ENCODE assay signal across 18 cellular contexts in the genomic region with DNA sequence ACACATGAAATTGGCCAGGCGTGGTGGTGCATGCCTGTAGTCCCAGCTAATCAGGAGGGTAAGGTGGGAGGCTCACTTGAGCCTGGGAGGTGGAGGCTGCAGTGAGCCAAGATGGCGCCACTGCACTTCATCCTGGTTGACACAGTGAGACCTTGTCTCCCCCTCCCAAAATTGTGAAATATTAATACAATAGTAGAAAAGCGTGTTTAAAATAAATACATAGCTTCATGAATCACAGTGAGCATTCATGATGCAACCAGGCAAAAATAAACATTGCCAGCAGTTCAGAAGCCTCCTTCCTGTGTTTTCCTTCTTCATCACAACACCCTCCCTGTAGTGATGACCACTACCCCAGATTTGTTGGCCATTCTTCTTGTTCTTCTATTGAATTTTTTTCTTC. TPM values are rescaled to one million over a fixed set of nuclear protein-coding genes. Genes with fewer than 3 reads are reported as not detected.
"Had no signal": no experiment of that assay in that cellular context is flagged by ENCODE, and none has a peak within 500 bp of the region (broad histone marks: within the 10 kb centered on the region; RNA-seq: fewer than 3 reads in every experiment).

No MANE protein-coding gene starts in this region.

- H3K27ac ChIP-seq: gastroesophageal sphincter, lower lobe of right lung, upper lobe of left lung had no signal

- ATAC-seq: activated T-cell treated with anti-CD3 and anti-CD28 coated beads, Interleukin-2, amount 50 U/mL, for 4 hours; gastroesophageal sphincter; left lobe of liver; lower lobe of right lung; naive thymus-derived CD8-positive, alpha-beta T cell; stimulated activated naive CD8-positive, alpha-beta T cell treated with anti-CD3 and anti-CD28 coated beads, Interleukin-15, Interleukin-2, amounts not matched to agents 100 U/mL and 50 U/mL, for 24 hours had no signal

- H3K36me3 ChIP-seq: gastroesophageal sphincter, lower lobe of right lung, upper lobe of left lung had no signal

- DNase-seq: activated CD8-positive, alpha-beta memory T cell treated with anti-CD3 and anti-CD28 coated beads for 24 hours; activated CD8-positive, alpha-beta memory T cell treated with anti-CD3 and anti-CD28 coated beads, Interleukin-2, amount 50 U/mL, for 48 hours; activated naive CD4-positive, alpha-beta T cell; activated T-cell treated with anti-CD3 and anti-CD28 coated beads, Interleukin-2, amount 50 U/mL, for 4 hours; amniotic stem cell; erythroblast; head of caudate nucleus; lower lobe of right lung; naive thymus-derived CD8-positive, alpha-beta T cell; stimulated activated CD4-positive, alpha-beta T cell treated with anti-CD3 and anti-CD28 coated beads, Interleukin-12 subunit alpha, Interleukin-12 subunit beta, amount 100 ng/mL, for 4 hours; stimulated activated CD4-positive, alpha-beta T cell treated with anti-CD3 and anti-CD28 coated beads, Interleukin-4, amount 100 ng/mL, for 4 hours; stimulated activated naive CD8-positive, alpha-beta T cell treated with anti-CD3 and anti-CD28 coated beads, Interleukin-15, Interleukin-2, amounts not matched to agents 100 U/mL and 50 U/mL, for 24 hours; T-helper 9 cell; upper lobe of left lung had no signal

- H3K27me3 ChIP-seq: gastroesophageal sphincter, upper lobe of left lung had no signal

- H3K4me3 ChIP-seq: gastroesophageal sphincter, lower lobe of right lung, upper lobe of left lung had no signal

- H3K9me3 ChIP-seq: gastroesophageal sphincter, lower lobe of right lung, upper lobe of left lung had no signal

- H3K9me3 Mint-ChIP-seq: activated T-helper 2 cell treated with anti-CD3 and anti-CD28 coated beads, Interferon-gamma antibody, Interleukin-2, Interleukin-4, amounts not matched to agents 10 μg/mL and 5 μg/mL and 100 μg/mL, durations not matched to agents 14 hours and 24 hours and 36 hours had no signal

- H3K4me3 Mint-ChIP-seq: activated naive CD8-positive, alpha-beta T cell; activated T-cell treated with anti-CD3 and anti-CD28 coated beads, Interleukin-2, amount 50 U/mL, for 4 hours; naive thymus-derived CD8-positive, alpha-beta T cell had no signal

- H3K27ac Mint-ChIP-seq: activated naive CD8-positive, alpha-beta T cell; activated T-helper 2 cell treated with anti-CD3 and anti-CD28 coated beads, Interferon-gamma antibody, Interleukin-2, Interleukin-4, amounts not matched to agents 10 μg/mL and 5 μg/mL and 100 μg/mL, durations not matched to agents 14 hours and 24 hours and 36 hours; naive thymus-derived CD8-positive, alpha-beta T cell had no signal

RNA-seq across cellular contexts. Expression of gene TEAD1, which starts 4.3 kb away (rescaled TPM):
- total RNA-seq: naive thymus-derived CD8-positive, alpha-beta T cell had no signal
